In genomic region chr7:117715784-117716445, GRCh38 we compare ENCODE assay signal across 9 cellular contexts.
DNase-seq lines count a peak whose midpoint lies in the region; ATAC-seq and TF ChIP-seq lines count a peak whose summit lies in the region.
"Had no signal": no experiment of that assay in that cellular context is flagged by ENCODE, and none has a peak within 500 bp of the region (broad histone marks: within the 10 kb centered on the region; RNA-seq: fewer than 3 reads in every experiment).

No MANE protein-coding gene starts in this region.

- DNase-seq in BE2C = peak; percentile 22
- peak; percentile 5 for DNase-seq in NCI-H146 treated with DMSO at 0.1 percent for 48 hours (lab: John Stamatoyannopoulos, UW; ENCODE audit: unreplicated experiment)
- peak; percentile 11 for DNase-seq in WERI-Rb-1
- DNase-seq in hepatic stellate cell (ENCODE audit: low spot score) = peak; percentile 29
- DNase-seq in stromal cell of bone marrow (ENCODE audit: low read depth) = peak; percentile 36
- no peak for DNase-seq in activated T-cell treated with anti-CD3 and anti-CD28 coated beads, Interleukin-2, amount 50 U/mL, for 48 hours

- H3K4me3 ChIP-seq in BE2C (ENCODE audit: low read depth, low read length) (no peak overlapping the region), WERI-Rb-1 (ENCODE audit: low read depth, low read length) (no peak overlapping the region)
- H3K4me3 ChIP-seq: SJSA1 had no signal

- H3K36me3 ChIP-seq in BE2C (no peaks in the 10 kb centered on the region), WERI-Rb-1 (no peaks in the 10 kb centered on the region)
- H3K36me3 ChIP-seq: SJSA1 had no signal

- peak; percentile 95 for ATAC-seq in GM18511 (IDR thresholded peaks at IDR 0.05; ENCODE audit: unreplicated experiment)
- ATAC-seq in HG02943 (IDR thresholded peaks at IDR 0.05; ENCODE audit: low read depth, unreplicated experiment) = peak; percentile 88

- no peaks in the 10 kb centered on the region for H3K9me3 ChIP-seq in BE2C
- no peaks in the 10 kb centered on the region for H3K9me3 ChIP-seq in WERI-Rb-1 (ENCODE audit: severe bottlenecking)
- H3K9me3 ChIP-seq: SJSA1 had no signal

- no peak overlapping the region for H3K27ac ChIP-seq in WERI-Rb-1
- H3K27ac ChIP-seq: SJSA1 had no signal

- TF ChIP-seq CTCF in BE2C (IDR thresholded peaks at IDR 0.05; ENCODE audit: low read depth, low read length) (peak; percentile 64), WERI-Rb-1 (IDR thresholded peaks at IDR 0.05; ENCODE audit: low read depth, low read length) (peak; percentile 57)

- H3K4me1 ChIP-seq in BE2C = no peaks in the 10 kb centered on the region
- H3K4me1 ChIP-seq: SJSA1 had no signal

- peaks cover 12% of the 10 kb centered on the region for H3K27me3 ChIP-seq in BE2C
- H3K27me3 ChIP-seq in WERI-Rb-1 (ENCODE audit: insufficient read depth, low read depth, severe bottlenecking) = peaks cover 59% of the 10 kb centered on the region
- H3K27me3 ChIP-seq: SJSA1 had no signal

Comparison
In these comparisons a context has a peak if more than half of its experiments do, and no peak if none do; other contexts are left out.
1. DNase-seq: peak in BE2C (single experiment), NCI-H146 treated with DMSO at 0.1 percent for 48 hours (single experiment), WERI-Rb-1 (single experiment), hepatic stellate cell (single experiment) and stromal cell of bone marrow (single experiment); none in activated T-cell treated with anti-CD3 and anti-CD28 coated beads, Interleukin-2, amount 50 U/mL, for 48 hours (0 of 2).